ENCODE assay signal across 8 cellular contexts in genomic region chr10:17430647-17431355, GRCh38. TPM values are rescaled to one million over a fixed set of nuclear protein-coding genes. Genes with fewer than 3 reads are reported as not detected.
DNase-seq lines count a peak whose midpoint lies in the region; ATAC-seq and TF ChIP-seq lines count a peak whose summit lies in the region.

No MANE protein-coding gene starts in this region.

- intact Hi-C loops in spleen (cut with DNase I; ENCODE audit: low total_unique reads), result no loop called here

- 22 to 33% (median 25%) methylated on average over 7 of the region's 7 CpGs for WGBS in spleen, 5 donors

- ATAC-seq in GM19455 (IDR thresholded peaks at IDR 0.05; ENCODE audit: unreplicated experiment), result no peak

- TF ChIP-seq POLR2A in spleen (IDR thresholded peaks at IDR 0.05), result no peak

- H3K36me3 ChIP-seq in brain microvascular endothelial cell (replicated peaks) (no peaks in the 10 kb centered on the region), spleen (no peaks in the 10 kb centered on the region)

- no peaks in the 10 kb centered on the region for H3K9me3 ChIP-seq in spleen

- in situ Hi-C loops in brain microvascular endothelial cell (cut with HindIII; ENCODE audit: low pct_ligation_motif_present, low sequenced_read_pairs), result no loop called here

- DNase-seq in ELR (ENCODE audit: low read depth) (peak; percentile 76), KG1 (lab: John Stamatoyannopoulos, UW) (peak; percentile 12), T-helper 22 cell (ENCODE audit: low read depth) (peak; percentile 25), brain microvascular endothelial cell (peak; percentile 86), iPS-NIHi7 (ENCODE audit: extremely low spot score) (peak; percentile 69), spleen (no peak), NCI-H2107 treated with DMSO at 0.1 percent for 48 hours (lab: John Stamatoyannopoulos, UW; ENCODE audit: unreplicated experiment) (no peak)

- TF ChIP-seq CTCF in brain microvascular endothelial cell (IDR thresholded peaks at IDR 0.05; ENCODE audit: low read depth, low read length, missing control alignments), result peak; percentile 94
- TF ChIP-seq CTCF in spleen (IDR thresholded peaks at IDR 0.05 in 8 of 11, conservative IDR thresholded peaks at IDR 0.05 in 3 of 11), result peak; percentile 60 to 91 (median 83)

- peaks cover 7 to 62% (median 33%) of the 10 kb centered on the region in 6 donors for H3K4me1 ChIP-seq in spleen

- no peaks in the 10 kb centered on the region for H3K27me3 ChIP-seq in brain microvascular endothelial cell (replicated peaks)
- peaks cover 0 to 44% (median 6%) of the 10 kb centered on the region in 7 donors for H3K27me3 ChIP-seq in spleen (replicated peaks in 1 of 7)

- H3K27ac ChIP-seq in brain microvascular endothelial cell, result no peak overlapping the region
- no peak overlapping the region for H3K27ac ChIP-seq in spleen

- H3K4me3 ChIP-seq in brain microvascular endothelial cell (ENCODE audit: low read depth, low read length), result no peak overlapping the region
- no peak overlapping the region for H3K4me3 ChIP-seq in spleen

RNA-seq across cellular contexts. Expression of gene ST8SIA6, which starts 23.6 kb away (rescaled TPM):
- total RNA-seq in spleen, result 1 to 10 TPM in 4 of 7 donors, under 1 TPM in 2, not detected in 1; 0.66 to 1.2 (median 1.0) TPM
- under 1 TPM in 1 of 3 donors, not detected in 2; 0.02 TPM for polyA plus RNA-seq in spleen

Comparison
In these comparisons a context has a peak if more than half of its experiments do, and no peak if none do; other contexts are left out.
1. DNase-seq: peak in ELR (single experiment), KG1 (single experiment), T-helper 22 cell (single experiment), brain microvascular endothelial cell (single experiment) and iPS-NIHi7 (single experiment); none in spleen (single experiment) and NCI-H2107 treated with DMSO at 0.1 percent for 48 hours (single experiment).